Comparison of ENCODE assay signal across 13 cellular contexts in genomic region chr1:118788372-118788955, GRCh38.
A peak's percentile ranks its signal among the peaks of the same experiment; 100 is the strongest.
DNase-seq lines count a peak whose midpoint lies in the region; ATAC-seq, FAIRE-seq and TF ChIP-seq lines count a peak whose summit lies in the region.
"Had no signal": no experiment of that assay in that cellular context is flagged by ENCODE, and none has a peak within 500 bp of the region (broad histone marks: within the 10 kb centered on the region; RNA-seq: fewer than 3 reads in every experiment).

No MANE protein-coding gene starts in this region.

- no peak for FAIRE-seq in urothelium cell line (lab: Jason Lieb, UNC)

- DNase-seq in NCI-H748 (lab: John Stamatoyannopoulos, UW; ENCODE audit: unreplicated experiment) = peak; percentile 51
- DNase-seq in NCI-H748 treated with DMSO at 0.1 percent for 48 hours (lab: John Stamatoyannopoulos, UW) = no peak
- peak; percentile 90 to 97 for DNase-seq in NCI-H446 (lab: John Stamatoyannopoulos, UW)
- DNase-seq in epithelial cell of proximal tubule (ENCODE audit: low read depth) = peak; percentile 94
- peak; percentile 53 for DNase-seq in urothelium cell line (ENCODE audit: low spot score)
- no peak for DNase-seq in posterior cingulate gyrus
- no peak for DNase-seq in NCI-H2107 (lab: John Stamatoyannopoulos, UW)
- no peak for DNase-seq in stimulated activated effector memory CD8-positive, alpha-beta T cell treated with anti-CD3 and anti-CD28 coated beads, Interleukin-12 subunit alpha, Interleukin-12 subunit beta, amount 100 ng/mL, for 72 hours (ENCODE audit: low spot score in 2 of 2)
- DNase-seq: activated T-cell treated with anti-CD3 and anti-CD28 coated beads for 4 hours; naive thymus-derived CD4-positive, alpha-beta T cell; NCI-H1930 had no signal

- no peak overlapping the region for H3K27ac Mint-ChIP-seq in stimulated activated effector memory CD8-positive, alpha-beta T cell treated with anti-CD3 and anti-CD28 coated beads, Interleukin-12 subunit alpha, Interleukin-12 subunit beta, amount 100 ng/mL, for 72 hours
- H3K27ac Mint-ChIP-seq: naive thymus-derived CD4-positive, alpha-beta T cell had no signal

- no peak overlapping the region for H3K4me3 Mint-ChIP-seq in stimulated activated effector memory CD8-positive, alpha-beta T cell treated with anti-CD3 and anti-CD28 coated beads, Interleukin-12 subunit alpha, Interleukin-12 subunit beta, amount 100 ng/mL, for 72 hours
- H3K4me3 Mint-ChIP-seq: central memory CD8-positive, alpha-beta T cell; naive thymus-derived CD4-positive, alpha-beta T cell had no signal

- no peaks in the 10 kb centered on the region for H3K4me1 Mint-ChIP-seq in stimulated activated effector memory CD8-positive, alpha-beta T cell treated with anti-CD3 and anti-CD28 coated beads, Interleukin-12 subunit alpha, Interleukin-12 subunit beta, amount 100 ng/mL, for 72 hours
- H3K4me1 Mint-ChIP-seq: central memory CD8-positive, alpha-beta T cell; naive thymus-derived CD4-positive, alpha-beta T cell had no signal

- no peak for TF ChIP-seq CTCF in epithelial cell of proximal tubule (conservative IDR thresholded peaks at IDR 0.05; ENCODE audit: low read depth, low read length)

- no peaks in the 10 kb centered on the region for H3K36me3 Mint-ChIP-seq in stimulated activated effector memory CD8-positive, alpha-beta T cell treated with anti-CD3 and anti-CD28 coated beads, Interleukin-12 subunit alpha, Interleukin-12 subunit beta, amount 100 ng/mL, for 72 hours

- ATAC-seq in stimulated activated effector memory CD8-positive, alpha-beta T cell treated with anti-CD3 and anti-CD28 coated beads, Interleukin-12 subunit alpha, Interleukin-12 subunit beta, amount 100 ng/mL, for 72 hours = no peak
- ATAC-seq: naive thymus-derived CD4-positive, alpha-beta T cell had no signal

- intact Hi-C loops in posterior cingulate gyrus (cut with DNase I) = no loop called here

- H3K4me3 ChIP-seq in epithelial cell of proximal tubule (ENCODE audit: low read depth, low read length) = no peak overlapping the region
- H3K4me3 ChIP-seq: tibial nerve had no signal

- peaks cover 22% of the 10 kb centered on the region for H3K9me3 Mint-ChIP-seq in stimulated activated effector memory CD8-positive, alpha-beta T cell treated with anti-CD3 and anti-CD28 coated beads, Interleukin-12 subunit alpha, Interleukin-12 subunit beta, amount 100 ng/mL, for 72 hours

Comparison
In these comparisons a context has a peak if more than half of its experiments do, and no peak if none do; other contexts are left out.
1. DNase-seq: peak in NCI-H748 (single experiment), NCI-H446 (2 of 2), epithelial cell of proximal tubule (single experiment) and urothelium cell line (single experiment); none in NCI-H748 treated with DMSO at 0.1 percent for 48 hours (single experiment), posterior cingulate gyrus (0 of 10), NCI-H2107 (single experiment) and stimulated activated effector memory CD8-positive, alpha-beta T cell treated with anti-CD3 and anti-CD28 coated beads, Interleukin-12 subunit alpha, Interleukin-12 subunit beta, amount 100 ng/mL, for 72 hours (0 of 2).